Comparison of ENCODE assay signal across 1 cellular context in genomic region chr9:95086564-95086955, GRCh38.
TF ChIP-seq lines count a peak whose summit lies in the region.

No MANE protein-coding gene starts in this region.

TF ChIP-seq in GM23338, 12 proteins besides CTCF, POLR2A, EP300 and RAD21 (continued from another document):
- TF ChIP-seq ETS1 (IDR thresholded peaks at IDR 0.05): no peak
- no peak for TF ChIP-seq ZNF462 (CRISPR knock-in tag; IDR thresholded peaks at IDR 0.05)
- no peak for TF ChIP-seq EZH2phosphoT487 (IDR thresholded peaks at IDR 0.05; ENCODE audit: unreplicated experiment)
- no peak for TF ChIP-seq JUNB (IDR thresholded peaks at IDR 0.05; ENCODE audit: unreplicated experiment)
- no peak for TF ChIP-seq REST (IDR thresholded peaks at IDR 0.05; ENCODE audit: unreplicated experiment)
TF ChIP-seq in GM23338: peak in this region for 0.
